ENCODE assay signal across 1 cellular context in the genomic region with DNA sequence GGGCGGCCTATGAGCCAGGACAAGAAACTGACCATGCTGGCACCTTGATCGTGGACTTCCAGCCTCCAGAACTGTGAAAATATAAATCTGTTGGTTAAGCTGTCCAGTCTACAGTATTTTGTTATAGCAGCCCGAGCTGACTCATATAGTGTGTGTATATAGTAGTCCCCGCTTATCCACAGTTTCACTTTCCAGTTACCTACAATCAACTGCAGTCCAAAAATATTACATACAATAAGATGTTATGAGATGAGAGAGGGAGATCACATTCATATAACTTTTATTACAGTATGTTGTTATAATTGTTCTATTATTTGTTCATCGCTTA.
TF ChIP-seq lines count a peak whose summit lies in the region.

No MANE protein-coding gene starts in this region.

TF ChIP-seq in HepG2, 621 proteins besides CTCF, POLR2A, EP300 and RAD21:
- no peak for TF ChIP-seq ZNF674 (CRISPR knock-in tag; IDR thresholded peaks at IDR 0.05; ENCODE audit: low read depth)
- TF ChIP-seq, protein P1, sequence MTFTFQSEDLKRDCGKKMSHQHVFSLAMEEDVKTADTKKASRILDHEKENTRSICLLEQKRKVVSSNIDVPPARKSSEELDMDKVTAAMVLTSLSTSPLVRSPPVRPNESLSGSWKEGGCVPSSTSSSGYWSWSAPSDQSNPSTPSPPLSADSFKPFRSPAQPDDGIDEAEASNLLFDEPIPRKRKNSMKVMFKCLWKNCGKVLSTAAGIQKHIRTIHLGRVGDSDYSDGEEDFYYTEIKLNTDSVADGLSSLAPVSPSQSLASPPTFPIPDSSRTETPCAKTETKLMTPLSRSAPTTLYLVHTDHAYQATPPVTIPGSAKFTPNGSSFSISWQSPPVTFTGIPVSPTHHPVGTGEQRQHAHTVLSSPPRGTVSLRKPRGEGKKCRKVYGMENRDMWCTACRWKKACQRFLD (CRISPR knock-in tag; IDR thresholded peaks at IDR 0.05; ENCODE audit: borderline replicate concordance) = no peak
- TF ChIP-seq MIXL1 (CRISPR knock-in tag; IDR thresholded peaks at IDR 0.05) = no peak
- TF ChIP-seq TBL1XR1 (IDR thresholded peaks at IDR 0.05; ENCODE audit: borderline replicate concordance, low read length, partially characterized antibody) = no peak
- TF ChIP-seq ZNF234 (CRISPR knock-in tag; conservative IDR thresholded peaks at IDR 0.05) = no peak
- peak; percentile 86 for TF ChIP-seq ZNF12 (CRISPR knock-in tag; IDR thresholded peaks at IDR 0.05)
- no peak for TF ChIP-seq CCAR2 (optimal IDR thresholded peaks at IDR 0.05; ENCODE audit: low read depth, low read length)
- TF ChIP-seq ZNF33A (CRISPR knock-in tag; IDR thresholded peaks at IDR 0.05; ENCODE audit: borderline replicate concordance) = no peak
- no peak for TF ChIP-seq NBN (conservative IDR thresholded peaks at IDR 0.05)
- TF ChIP-seq PHF8 (CRISPR knock-in tag; IDR thresholded peaks at IDR 0.05) = no peak
- TF ChIP-seq ZNF264 (CRISPR knock-in tag; IDR thresholded peaks at IDR 0.05) = 0 out of 2 replicates have a peak, but pooled peaks have one; percentile 10
- no peak for TF ChIP-seq MEIS1 (CRISPR knock-in tag; IDR thresholded peaks at IDR 0.05; ENCODE audit: borderline replicate concordance)
- TF ChIP-seq SMARCC2 (IDR thresholded peaks at IDR 0.05) = no peak
- no peak for TF ChIP-seq YEATS4 (CRISPR knock-in tag; IDR thresholded peaks at IDR 0.05; ENCODE audit: borderline replicate concordance)
- TF ChIP-seq TOPORS (CRISPR knock-in tag; IDR thresholded peaks at IDR 0.05) = no peak
